Comparison of ENCODE assay signal across 7 cellular contexts in the genomic region with DNA sequence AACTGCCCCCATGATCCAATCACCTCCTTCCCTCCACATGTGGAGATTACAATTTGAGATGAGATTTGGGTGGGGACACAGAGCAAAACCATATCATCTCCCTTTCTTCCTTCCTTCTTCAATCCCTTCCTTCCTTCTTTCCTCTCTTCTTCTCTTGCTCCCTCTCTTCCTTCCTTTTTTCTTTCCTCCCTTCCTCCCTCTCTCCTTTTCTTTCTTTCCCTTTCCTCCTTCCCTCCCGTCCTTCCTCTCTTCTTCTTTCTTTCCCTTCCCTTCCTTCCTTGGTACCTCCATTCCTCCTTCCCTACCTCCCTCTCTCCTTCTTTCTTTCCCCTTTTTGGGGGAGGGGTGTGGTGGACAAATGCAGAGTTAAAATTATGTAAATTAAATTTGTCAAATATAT.
"Had no signal": no experiment of that assay in that cellular context is flagged by ENCODE, and none has a peak within 500 bp of the region (broad histone marks: within the 10 kb centered on the region; RNA-seq: fewer than 3 reads in every experiment).

No MANE protein-coding gene starts in this region.

- H3K4me1 Mint-ChIP-seq: IgD-negative memory B cell had no signal

- H3K27ac ChIP-seq: HL-60, KMS-11 had no signal

- H3K9ac ChIP-seq: KMS-11 had no signal

- H3K27me3 Mint-ChIP-seq: IgD-negative memory B cell had no signal

- H3K4me3 Mint-ChIP-seq: IgD-negative memory B cell had no signal

- H3K4me2 ChIP-seq: KMS-11 had no signal

- H3K4me3 ChIP-seq: K562 had no signal

- DNase-seq: IMR-90, KBM-7, KG1 had no signal

- H3K27ac Mint-ChIP-seq: IgD-negative memory B cell had no signal

- H3K36me3 Mint-ChIP-seq: IgD-negative memory B cell had no signal
